Comparison of ENCODE assay signal across 1 cellular context in the genomic region with DNA sequence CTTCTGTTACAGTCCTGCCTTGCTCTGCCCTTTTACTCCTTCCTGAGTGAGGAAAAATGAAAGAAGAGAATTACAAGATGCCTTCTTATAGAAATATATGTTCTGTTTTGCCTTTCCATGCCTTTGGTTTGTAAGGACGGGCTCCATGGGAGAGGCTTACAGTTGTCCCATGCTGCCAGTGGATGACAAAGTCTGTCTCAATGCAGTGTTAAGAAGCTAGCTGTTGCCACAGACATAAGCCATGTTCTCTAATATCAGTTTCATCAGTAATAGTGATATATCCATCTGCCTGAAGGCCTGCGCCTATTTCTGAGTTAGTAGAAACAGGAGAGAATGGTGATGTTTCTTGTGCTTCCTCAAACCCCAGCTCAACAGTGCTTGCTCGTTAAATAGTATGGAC.
TF ChIP-seq lines count a peak whose summit lies in the region.

No MANE protein-coding gene starts in this region.

TF ChIP-seq in K562, 482 proteins besides CTCF, POLR2A, EP300 and RAD21:
- TF ChIP-seq ZFP30 (CRISPR knock-in tag; IDR thresholded peaks at IDR 0.05; ENCODE audit: borderline replicate concordance), result no peak
- TF ChIP-seq ARID4B (CRISPR knock-in tag; IDR thresholded peaks at IDR 0.05), result no peak
- TF ChIP-seq CHD7 (IDR thresholded peaks at IDR 0.05; ENCODE audit: low read depth, low read length), result no peak
- TF ChIP-seq PML (IDR thresholded peaks at IDR 0.05; ENCODE audit: low read length), result no peak
- TF ChIP-seq ZNF764 (CRISPR knock-in tag; IDR thresholded peaks at IDR 0.05; ENCODE audit: low read depth), result no peak
TF ChIP-seq in K562: peak in this region for 0.
